8 cellular contexts compared by ENCODE assay signal in the genomic region with DNA sequence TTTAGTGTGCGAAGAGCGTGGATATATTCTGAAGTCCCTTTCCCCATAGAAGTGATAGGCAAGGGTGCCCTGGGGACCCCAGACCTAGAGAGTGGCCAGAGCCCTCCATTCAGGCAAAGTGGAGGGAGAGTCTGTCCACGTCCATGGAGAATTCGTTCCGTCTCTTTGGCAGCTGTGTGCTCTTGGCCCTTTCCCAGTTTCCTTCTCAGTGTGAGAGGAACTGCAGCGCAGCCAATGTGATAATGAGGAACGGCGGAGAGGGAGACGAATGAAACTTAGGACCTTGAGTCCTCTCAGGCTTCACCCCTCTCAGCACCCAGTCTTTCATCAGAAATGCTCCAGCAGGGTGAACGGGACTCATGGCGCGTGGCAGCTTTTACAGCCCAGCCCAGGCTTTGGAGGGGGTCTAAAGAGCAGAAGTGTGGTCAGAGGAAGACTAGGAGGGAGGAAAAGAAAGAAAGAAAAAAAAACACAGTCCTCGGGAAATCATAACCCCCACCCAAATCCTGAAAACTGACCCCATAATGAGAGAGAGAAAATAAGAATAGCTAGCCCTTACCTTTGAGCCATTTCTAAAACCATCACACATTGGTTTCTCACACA.
A peak's percentile ranks its signal among the peaks of the same experiment; 100 is the strongest.
DNase-seq lines count a peak whose midpoint lies in the region; ATAC-seq and TF ChIP-seq lines count a peak whose summit lies in the region.

No MANE protein-coding gene starts in this region.

- TF ChIP-seq CTCF in A673 (conservative IDR thresholded peaks at IDR 0.05; ENCODE audit: low read depth, low read length): no peak
- no peak for TF ChIP-seq CTCF in glutamatergic neuron (IDR thresholded peaks at IDR 0.05; ENCODE audit: partially characterized antibody, unreplicated experiment)
- no peak for TF ChIP-seq CTCF in neural progenitor cell (IDR thresholded peaks at IDR 0.05)

- no peaks in the 10 kb centered on the region for H3K27me3 ChIP-seq in A673 (replicated peaks; ENCODE audit: insufficient read depth, low read depth, low read length, poor library complexity)
- no peaks in the 10 kb centered on the region for H3K27me3 ChIP-seq in neural progenitor cell
- no peaks in the 10 kb centered on the region for H3K27me3 ChIP-seq in H7 (ENCODE audit: control insufficient read depth, insufficient read depth, low read length)

- peak overlapping the region; percentile 21 for H3K27ac Mint-ChIP-seq in T-helper 17 cell
- no peak overlapping the region for H3K27ac Mint-ChIP-seq in glutamatergic neuron (ENCODE audit: unreplicated experiment)
- peak overlapping the region; percentile 54 for H3K27ac Mint-ChIP-seq in neural progenitor cell

- peaks cover 4% of the 10 kb centered on the region for H3K4me1 ChIP-seq in A673 (ENCODE audit: insufficient read depth, low read length, poor library complexity, severe bottlenecking)
- no peaks in the 10 kb centered on the region for H3K4me1 ChIP-seq in neural progenitor cell

- DNase-seq in A673 (ENCODE audit: low spot score) (peak; percentile 19), T-helper 17 cell (no peak), glutamatergic neuron (no peak), neural progenitor cell (ENCODE audit: low spot score) (no peak), H7 (no peak), SHP77 (lab: John Stamatoyannopoulos, UW) (no peak), islet precursor cell (no peak)
- no peak for DNase-seq in effector CD8-positive, alpha-beta T cell (lab: John Stamatoyannopoulos, UW)

- no peak overlapping the region for H2AFZ ChIP-seq in neural progenitor cell (replicated peaks)

- BruUV-seq in A673 (replicated peaks; lab: Mats Ljungman, UMichigan): no TSS peak

- CTCF ChIA-PET in A673 (lab: Charles Lee): no interaction called here

- H3K9me3 ChIP-seq in A673 (ENCODE audit: low read depth, low read length, poor library complexity, severe bottlenecking) (no peaks in the 10 kb centered on the region), T-helper 17 cell (ENCODE audit: control insufficient read depth, low read length, poor library complexity, severe bottlenecking) (no peaks in the 10 kb centered on the region), neural progenitor cell (ENCODE audit: low read depth) (no peaks in the 10 kb centered on the region)

- H3K27ac ChIP-seq in A673 (ENCODE audit: low read depth, low read length, poor library complexity, severe bottlenecking) (no peak overlapping the region), neural progenitor cell (no peak overlapping the region)

- H3K36me3 Mint-ChIP-seq in T-helper 17 cell (ENCODE audit: low read depth) (peaks cover 3% of the 10 kb centered on the region), glutamatergic neuron (ENCODE audit: unreplicated experiment) (peaks cover 10% of the 10 kb centered on the region), neural progenitor cell (peaks cover 8% of the 10 kb centered on the region)

- intact Hi-C loops in A673 (cut with micrococcal nuclease; ENCODE audit: unreplicated experiment): no loop called here

- H3K4me3 ChIP-seq in A673 (ENCODE audit: low read depth, low read length, poor library complexity, severe bottlenecking) (no peak overlapping the region), neural progenitor cell (no peak overlapping the region), H7 (ENCODE audit: insufficient read depth, low read depth, low read length) (no peak overlapping the region)

- H3K79me2 ChIP-seq in neural progenitor cell (ENCODE audit: low read depth): no peaks in the 10 kb centered on the region

- H3F3A ChIP-seq in neural progenitor cell (ENCODE audit: low read depth): no peaks in the 10 kb centered on the region

- peaks cover 2% of the 10 kb centered on the region for H3K9me3 Mint-ChIP-seq in glutamatergic neuron (ENCODE audit: unreplicated experiment)
- peaks cover 2% of the 10 kb centered on the region for H3K9me3 Mint-ChIP-seq in neural progenitor cell

- H3K4me3 Mint-ChIP-seq in T-helper 17 cell (peak overlapping the region; percentile 49), glutamatergic neuron (ENCODE audit: unreplicated experiment) (peak overlapping the region; percentile 14), neural progenitor cell (peak overlapping the region; percentile 14)

- H3K4me1 Mint-ChIP-seq in T-helper 17 cell (peaks cover 13% of the 10 kb centered on the region), glutamatergic neuron (ENCODE audit: low read depth, unreplicated experiment) (peaks cover 7% of the 10 kb centered on the region), neural progenitor cell (peaks cover 43% of the 10 kb centered on the region)

- H3K36me3 ChIP-seq in A673 (ENCODE audit: insufficient read depth, low read length, poor library complexity, severe bottlenecking): no peaks in the 10 kb centered on the region
- H3K36me3 ChIP-seq in neural progenitor cell: no peaks in the 10 kb centered on the region
- no peaks in the 10 kb centered on the region for H3K36me3 ChIP-seq in H7 (replicated peaks; ENCODE audit: control insufficient read depth, insufficient read depth, low read length)

- H3K27me3 Mint-ChIP-seq in T-helper 17 cell (no peaks in the 10 kb centered on the region), glutamatergic neuron (ENCODE audit: unreplicated experiment) (peaks cover 3% of the 10 kb centered on the region), neural progenitor cell (ENCODE audit: insufficient read depth, low read depth) (peaks cover 6% of the 10 kb centered on the region)

- no peaks in the 10 kb centered on the region for H4K20me1 ChIP-seq in neural progenitor cell (ENCODE audit: low read depth)

- no peak for ATAC-seq in T-helper 17 cell

- H3K4me2 ChIP-seq in neural progenitor cell: no peak overlapping the region

- POLR2A ChIA-PET in A673 (lab: Charles Lee; ENCODE audit: low non-redundant PET): no interaction called here

- no peak overlapping the region for H3K9ac ChIP-seq in neural progenitor cell
